Comparison of ENCODE assay signal across 12 cellular contexts in genomic region chr4:6225469-6225868, GRCh38. TPM values are rescaled to one million over a fixed set of nuclear protein-coding genes. Genes with fewer than 3 reads are reported as not detected.
DNase-seq lines count a peak whose midpoint lies in the region; ATAC-seq and TF ChIP-seq lines count a peak whose summit lies in the region.
"Had no signal": no experiment of that assay in that cellular context is flagged by ENCODE, and none has a peak within 500 bp of the region (broad histone marks: within the 10 kb centered on the region; RNA-seq: fewer than 3 reads in every experiment).

No MANE protein-coding gene starts in this region.

- no peak for ATAC-seq in stimulated activated naive CD8-positive, alpha-beta T cell treated with anti-CD3 and anti-CD28 coated beads, Interleukin-15, Interleukin-2, amounts not matched to agents 100 U/mL and 50 U/mL, for 24 hours
- ATAC-seq in HG02981 (IDR thresholded peaks at IDR 0.05; ENCODE audit: unreplicated experiment) (no peak), HG03280 (IDR thresholded peaks at IDR 0.05; ENCODE audit: unreplicated experiment) (no peak)
- ATAC-seq: left cardiac atrium had no signal

- DNase-seq in AG08395 (ENCODE audit: low spot score) (peak; percentile 19), HEK293T (ENCODE audit: extremely low spot score) (peak; percentile 48), iris pigment epithelial cell (ENCODE audit: low read depth) (peak; percentile 14)
- DNase-seq in activated CD4-positive, alpha-beta T cell treated with anti-CD3 and anti-CD28 coated beads, Interleukin-2, amount 50 U/mL, for 48 hours: peak; percentile 13 to 26
- no peak for DNase-seq in CD8-positive, alpha-beta memory T cell
- no peak for DNase-seq in stimulated activated naive CD8-positive, alpha-beta T cell treated with anti-CD3 and anti-CD28 coated beads, Interleukin-15, Interleukin-2, amounts not matched to agents 100 U/mL and 50 U/mL, for 24 hours
- DNase-seq: left cardiac atrium, NCI-H526 treated with DMSO at 0.1 percent for 48 hours had no signal

- H3K27me3 Mint-ChIP-seq in CD8-positive, alpha-beta memory T cell: peaks cover 22 to 48% of the 10 kb centered on the region in 2 donors

- H3K36me3 ChIP-seq in CD8-positive, alpha-beta memory T cell (ENCODE audit: insufficient read depth, low read length): no peaks in the 10 kb centered on the region
- H3K36me3 ChIP-seq: thyroid gland had no signal

- no peak overlapping the region for H3K27ac ChIP-seq in CD8-positive, alpha-beta memory T cell (ENCODE audit: low read depth, low read length)
- H3K27ac ChIP-seq: thyroid gland had no signal

- H3K36me3 Mint-ChIP-seq in CD8-positive, alpha-beta memory T cell: no peaks in the 10 kb centered on the region
- H3K36me3 Mint-ChIP-seq: CD4-positive, alpha-beta memory T cell had no signal

- no peak overlapping the region for H3K27ac Mint-ChIP-seq in CD8-positive, alpha-beta memory T cell
- H3K27ac Mint-ChIP-seq: CD4-positive, alpha-beta memory T cell had no signal

- H3K4me1 Mint-ChIP-seq in CD8-positive, alpha-beta memory T cell: peaks cover 0 to 5% (median 4%) of the 10 kb centered on the region in 3 donors

- no peaks in the 10 kb centered on the region for H3K4me1 ChIP-seq in CD8-positive, alpha-beta memory T cell (ENCODE audit: insufficient read depth, low read length)

- POLR2A ChIA-PET in HEK293T (lab: Yijun Ruan, JAX): no interaction called here
- POLR2A ChIA-PET in CD8-positive, alpha-beta memory T cell (lab: Charles Lee): no interaction called here

- peaks cover 0 to 6% (median 0%) of the 10 kb centered on the region in 5 donors for H3K9me3 Mint-ChIP-seq in CD8-positive, alpha-beta memory T cell

- no peak overlapping the region for H3K4me3 Mint-ChIP-seq in CD8-positive, alpha-beta memory T cell
- H3K4me3 Mint-ChIP-seq: CD4-positive, alpha-beta memory T cell had no signal

- H3K27me3 ChIP-seq in CD8-positive, alpha-beta memory T cell (ENCODE audit: insufficient read depth, low read length, poor library complexity, severe bottlenecking): peaks cover under 1% of the 10 kb centered on the region
- H3K27me3 ChIP-seq: thyroid gland had no signal

- CTCF ChIA-PET in HEK293T (lab: Yijun Ruan, JAX): interaction anchor here (0.6 kb wide), 1 partner anchor 14 kb away, joined by 3 read pairs; no protein-coding TSS in a partner anchor
- CTCF ChIA-PET in CD8-positive, alpha-beta memory T cell (lab: Charles Lee): interaction anchor here (2.0 to 2.9 kb wide), 2 partner anchors 25 to 91 kb away, joined by 5 to 8 read pairs; no protein-coding TSS in a partner anchor

- no peak overlapping the region for H3K4me3 ChIP-seq in CD8-positive, alpha-beta memory T cell (ENCODE audit: low read length)
- H3K4me3 ChIP-seq: thyroid gland had no signal

- no peaks in the 10 kb centered on the region for H3K9me3 ChIP-seq in CD8-positive, alpha-beta memory T cell (ENCODE audit: low read length)
- H3K9me3 ChIP-seq: thyroid gland had no signal

TF ChIP-seq in HEK293T, 16 proteins besides CTCF, POLR2A, EP300 and RAD21:
- TF ChIP-seq SUZ12 (IDR thresholded peaks at IDR 0.05): no peak
- TF ChIP-seq HDGF (IDR thresholded peaks at IDR 0.05; ENCODE audit: borderline replicate concordance): no peak
- TF ChIP-seq SP1 (IDR thresholded peaks at IDR 0.05): no peak
- no peak for TF ChIP-seq ELF4 (IDR thresholded peaks at IDR 0.05)
- TF ChIP-seq PKNOX1 (IDR thresholded peaks at IDR 0.05): no peak
- TF ChIP-seq BHLHE40 (IDR thresholded peaks at IDR 0.05; ENCODE audit: borderline replicate concordance): no peak
- TF ChIP-seq FOXM1 (IDR thresholded peaks at IDR 0.05; ENCODE audit: borderline replicate concordance): no peak
- no peak for TF ChIP-seq FOXK2 (IDR thresholded peaks at IDR 0.05)
- TF ChIP-seq LEF1 (IDR thresholded peaks at IDR 0.05; ENCODE audit: borderline replicate concordance): no peak
- TF ChIP-seq ZNF384 (IDR thresholded peaks at IDR 0.05): no peak
- no peak for TF ChIP-seq FOXA1 (IDR thresholded peaks at IDR 0.05)
- TF ChIP-seq CTBP1 (IDR thresholded peaks at IDR 0.05; ENCODE audit: borderline replicate concordance): no peak
- TF ChIP-seq NFRKB (IDR thresholded peaks at IDR 0.05): no peak
- TF ChIP-seq L3MBTL2 (conservative IDR thresholded peaks at IDR 0.05): no peak
- TF ChIP-seq TARDBP (IDR thresholded peaks at IDR 0.05): no peak
- no peak for TF ChIP-seq ARNT (IDR thresholded peaks at IDR 0.05)

RNA-seq across cellular contexts. Expression of gene JAKMIP1, which starts 25.1 kb away (rescaled TPM):
- total RNA-seq in CD8-positive, alpha-beta memory T cell: 10 to 100 TPM; 12.7 to 14.2 TPM
- 26.1 TPM for polyA plus RNA-seq in CD8-positive, alpha-beta memory T cell

RNA-seq across cellular contexts. Expression of gene WFS1, which starts 44.2 kb away (rescaled TPM):
- 1 to 10 TPM; 5.1 TPM for total RNA-seq in CD8-positive, alpha-beta memory T cell
- polyA plus RNA-seq in CD8-positive, alpha-beta memory T cell: 3.4 TPM

Comparison
In these comparisons a context has a peak if more than half of its experiments do, and no peak if none do; other contexts are left out.
1. DNase-seq: peak in AG08395 (single experiment), HEK293T (single experiment), activated CD4-positive, alpha-beta T cell treated with anti-CD3 and anti-CD28 coated beads, Interleukin-2, amount 50 U/mL, for 48 hours (2 of 2) and iris pigment epithelial cell (single experiment); none in CD8-positive, alpha-beta memory T cell (0 of 5) and stimulated activated naive CD8-positive, alpha-beta T cell treated with anti-CD3 and anti-CD28 coated beads, Interleukin-15, Interleukin-2, amounts not matched to agents 100 U/mL and 50 U/mL, for 24 hours (single experiment).